Comparison of ENCODE assay signal across 21 cellular contexts in the genomic region with DNA sequence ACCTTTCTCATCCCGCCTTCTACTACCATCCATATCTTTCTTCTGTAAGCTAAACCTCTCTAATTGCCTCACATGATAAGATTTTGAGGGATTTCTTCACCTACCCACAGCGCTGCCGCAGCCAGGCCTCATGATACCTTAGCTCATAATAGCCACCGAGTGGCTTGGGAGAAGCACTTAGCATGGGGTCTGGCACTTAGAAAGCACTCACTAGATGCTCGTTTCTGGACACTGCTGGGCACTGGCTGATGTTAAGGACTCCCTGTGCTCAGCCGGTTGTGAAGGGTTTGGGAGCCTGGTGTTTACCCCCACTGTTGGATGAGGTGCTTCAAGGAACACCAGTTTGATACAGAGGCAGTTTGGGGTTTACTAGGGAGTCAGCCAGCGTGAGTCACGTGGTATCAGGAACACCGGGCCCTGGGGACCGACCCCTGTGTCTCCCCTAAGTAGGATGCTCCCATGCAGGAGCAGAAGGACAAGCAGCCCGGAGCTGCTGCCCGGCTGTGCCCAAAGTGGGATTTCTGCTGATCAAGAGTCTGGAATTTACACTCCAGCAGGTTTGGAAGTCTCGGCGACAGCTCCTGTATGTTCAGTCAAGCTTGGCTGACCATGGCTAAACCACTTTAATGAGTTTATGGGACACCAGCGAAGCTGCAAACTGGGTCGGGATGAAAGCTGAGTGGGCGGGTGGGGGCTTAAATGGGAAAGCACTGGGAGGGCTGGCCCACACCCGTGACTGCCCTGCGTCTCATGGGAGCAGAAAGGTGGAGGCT.
DNase-seq lines count a peak whose midpoint lies in the region; ATAC-seq and TF ChIP-seq lines count a peak whose summit lies in the region.
"Had no signal": no experiment of that assay in that cellular context is flagged by ENCODE, and none has a peak within 500 bp of the region (broad histone marks: within the 10 kb centered on the region; RNA-seq: fewer than 3 reads in every experiment).

No MANE protein-coding gene starts in this region.

- H3K36me3 Mint-ChIP-seq in nephron (ENCODE audit: low read depth), result no peaks in the 10 kb centered on the region

- no peaks in the 10 kb centered on the region for H3K36me3 ChIP-seq in HUES48 (ENCODE audit: control insufficient read depth, insufficient read depth, low read length)
- H3K36me3 ChIP-seq in heart left ventricle, result no peaks in the 10 kb centered on the region
- H3K36me3 ChIP-seq: brain microvascular endothelial cell, Peyer's patch, prostate gland, transverse colon had no signal

- TF ChIP-seq POLR2A in heart left ventricle (IDR thresholded peaks at IDR 0.05), result no peak

- H3K27ac ChIP-seq in HUES48 (ENCODE audit: low read depth, low read length) (peak overlapping the region; percentile 17), VCaP (peak overlapping the region; percentile 47), heart left ventricle (no peak overlapping the region)
- H3K27ac ChIP-seq: brain microvascular endothelial cell, KMS-11, Peyer's patch, prostate gland, transverse colon had no signal

- peak overlapping the region in 2 of 3 experiments; percentile 45 to 55 for H3K4me3 Mint-ChIP-seq in nephron
- H3K4me3 Mint-ChIP-seq: stimulated activated effector memory CD8-positive, alpha-beta T cell treated with anti-CD3 and anti-CD28 coated beads, Interleukin-12 subunit alpha, Interleukin-12 subunit beta, amount 100 ng/mL, for 72 hours had no signal

- ATAC-seq in HG03521 (IDR thresholded peaks at IDR 0.05; ENCODE audit: unreplicated experiment) (no peak), heart left ventricle (no peak)
- ATAC-seq: activated naive CD4-positive, alpha-beta T cell treated with anti-CD3 and anti-CD28 coated beads, Interleukin-2, amount 50 U/mL, for 72 hours; naive thymus-derived CD8-positive, alpha-beta T cell; stimulated activated effector memory CD8-positive, alpha-beta T cell treated with anti-CD3 and anti-CD28 coated beads, Interleukin-12 subunit alpha, Interleukin-12 subunit beta, amount 100 ng/mL, for 72 hours had no signal

- H3K9me3 Mint-ChIP-seq in nephron, result no peaks in the 10 kb centered on the region
- H3K9me3 Mint-ChIP-seq: activated naive CD4-positive, alpha-beta T cell treated with anti-CD3 and anti-CD28 coated beads, Interleukin-2, amount 50 U/mL, for 72 hours; naive thymus-derived CD8-positive, alpha-beta T cell; stimulated activated effector memory CD8-positive, alpha-beta T cell treated with anti-CD3 and anti-CD28 coated beads, Interleukin-12 subunit alpha, Interleukin-12 subunit beta, amount 100 ng/mL, for 72 hours had no signal

- no peak overlapping the region for H3K9ac ChIP-seq in HUES48 (ENCODE audit: low read depth, low read length)
- H3K9ac ChIP-seq: KMS-11 had no signal

- peaks cover 9% of the 10 kb centered on the region for H3K27me3 Mint-ChIP-seq in nephron (ENCODE audit: low read depth)
- H3K27me3 Mint-ChIP-seq: naive thymus-derived CD8-positive, alpha-beta T cell had no signal

- H3K4me1 Mint-ChIP-seq in nephron, result peaks cover 73% of the 10 kb centered on the region

- H3K27me3 ChIP-seq in HUES48 (ENCODE audit: control insufficient read depth, insufficient read depth, low read length) (no peaks in the 10 kb centered on the region), heart left ventricle (no peaks in the 10 kb centered on the region)
- H3K27me3 ChIP-seq: brain microvascular endothelial cell, Peyer's patch, transverse colon had no signal

- WGBS in heart left ventricle, 4 donors, result 89 to 92% (median 91%) methylated on average over 14 to 19 of the region's 19 CpGs

- TF ChIP-seq CTCF in VCaP (conservative IDR thresholded peaks at IDR 0.05) (no peak), nephron (IDR thresholded peaks at IDR 0.05; ENCODE audit: unreplicated experiment in 3 of 3) (no peak), heart left ventricle (IDR thresholded peaks at IDR 0.05) (no peak)

- intact Hi-C loops in heart left ventricle (cut with DNase I), result no loop called here

- H3K4me1 ChIP-seq in HUES48 (ENCODE audit: control insufficient read depth, insufficient read depth, low read length) (peaks cover 15% of the 10 kb centered on the region), heart left ventricle (peaks cover 0 to 34% (median 6%) of the 10 kb centered on the region in 12 donors)

- H3K27ac Mint-ChIP-seq in nephron, result peak overlapping the region; percentile 43 to 83 (median 73)
- H3K27ac Mint-ChIP-seq: stimulated activated effector memory CD8-positive, alpha-beta T cell treated with anti-CD3 and anti-CD28 coated beads, Interleukin-12 subunit alpha, Interleukin-12 subunit beta, amount 100 ng/mL, for 72 hours had no signal

- H3K9me3 ChIP-seq in HUES48 (ENCODE audit: control insufficient read depth, insufficient read depth, low read length), result no peaks in the 10 kb centered on the region
- no peaks in the 10 kb centered on the region for H3K9me3 ChIP-seq in heart left ventricle
- H3K9me3 ChIP-seq: Peyer's patch, prostate gland, transverse colon had no signal

- H3K4me3 ChIP-seq in HUES48 (ENCODE audit: low read depth, low read length), result no peak overlapping the region
- H3K4me3 ChIP-seq in heart left ventricle, result no peak overlapping the region
- H3K4me3 ChIP-seq: Peyer's patch, prostate gland, transverse colon had no signal

- DNase-seq in COLO668 (lab: John Stamatoyannopoulos, UW; ENCODE audit: unreplicated experiment), result peak; percentile 15
- no peak for DNase-seq in cerebellar cortex (ENCODE audit: low spot score)
- no peak for DNase-seq in heart left ventricle
- DNase-seq in NCI-H2081 treated with DMSO at 0.1 percent for 48 hours (lab: John Stamatoyannopoulos, UW), result no peak
- DNase-seq: activated CD4-positive, alpha-beta T cell treated with anti-CD3 and anti-CD28 coated beads, Interleukin-2, amount 50 U/mL, for 1 hour; brain microvascular endothelial cell; DMS53; H7; NCI-H1105 treated with DMSO at 0.1 percent for 48 hours; NCI-H69; Peyer's patch; transverse colon had no signal

Comparison
In these comparisons a context has a peak if more than half of its experiments do, and no peak if none do; other contexts are left out.
1. H3K27ac ChIP-seq: peak in HUES48 (single experiment) and VCaP (single experiment); none in heart left ventricle (0 of 12).